ENCODE assay signal across 8 cellular contexts in the genomic region with DNA sequence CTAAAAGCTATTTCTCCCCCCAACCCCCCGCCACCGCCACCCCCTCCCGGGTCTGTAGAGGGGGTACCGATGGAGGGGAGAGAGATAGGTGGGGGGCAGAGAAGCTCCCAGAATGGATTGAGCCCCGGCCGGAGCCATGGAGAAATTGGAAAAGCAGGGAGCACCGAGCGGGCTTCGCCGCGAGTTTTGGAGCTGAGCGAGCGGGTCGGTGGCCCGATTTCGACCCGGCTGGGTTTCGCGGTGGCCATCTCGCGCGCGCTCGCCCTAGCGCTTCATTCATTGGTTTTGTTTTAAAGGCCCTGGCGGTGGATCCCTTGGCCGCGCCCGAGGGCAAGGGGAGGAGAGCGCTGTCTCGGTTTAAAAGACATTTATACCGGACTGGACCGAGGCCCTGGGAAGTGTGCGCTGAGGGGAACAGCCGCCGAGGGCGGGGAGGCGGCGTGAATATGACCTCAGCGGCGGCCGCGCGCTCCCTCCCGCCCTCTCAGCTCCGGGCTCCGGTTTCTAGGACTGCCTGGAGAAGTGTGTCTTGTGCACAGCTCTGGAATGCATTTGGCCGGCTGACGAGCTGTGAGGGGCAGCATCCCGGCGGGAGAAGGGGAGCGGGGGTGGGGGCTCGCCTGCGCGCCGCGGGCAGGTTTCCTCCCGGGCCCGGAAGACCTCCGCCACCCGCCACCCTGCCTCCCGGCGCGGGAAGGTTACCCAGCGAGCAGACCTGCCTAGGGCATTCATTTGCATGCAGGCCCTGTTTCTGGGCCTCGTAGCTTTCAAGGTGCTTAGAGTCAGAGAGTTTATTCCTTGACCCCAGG. TPM values are rescaled to one million over a fixed set of nuclear protein-coding genes. Genes with fewer than 3 reads are reported as not detected.
DNase-seq lines count a peak whose midpoint lies in the region; ATAC-seq, FAIRE-seq and TF ChIP-seq lines count a peak whose summit lies in the region.

No MANE protein-coding gene starts in this region.

- peak overlapping the region; percentile 98 for H3K4me3 Mint-ChIP-seq in stimulated activated memory B cell treated with anti-CD40 and anti-IgM and Interleukin-4, amounts not matched to agents 10 μg/mL and 1 μg/mL and 100 μg/mL, for 72 hours

- H3K27me3 ChIP-seq in dorsolateral prefrontal cortex (no peaks in the 10 kb centered on the region), liver (ENCODE audit: control insufficient read depth in 4 of 4, insufficient read depth in 4 of 4, low read length in 3 of 4) (no peaks in the 10 kb centered on the region)

- peak; percentile 74 for FAIRE-seq in GM18507 (lab: Jason Lieb, UNC)

- no peaks in the 10 kb centered on the region for H3K9me3 Mint-ChIP-seq in stimulated activated memory B cell treated with anti-CD40 and anti-IgM and Interleukin-4, amounts not matched to agents 10 μg/mL and 1 μg/mL and 100 μg/mL, for 72 hours

- intact Hi-C loops in dorsolateral prefrontal cortex (cut with DNase I) = loop anchor here (1.0 to 10.0 kb wide), 5 partner anchors 23 to 282 kb away; no protein-coding TSS in a partner anchor

- no peaks in the 10 kb centered on the region for H3K36me3 ChIP-seq in liver (ENCODE audit: control insufficient read depth in 4 of 4, insufficient read depth in 3 of 4, low read depth in 1 of 4, low read length in 3 of 4)

- under 1% methylated on average over 66 of the region's 66 CpGs for WGBS in liver

- H3K4me1 Mint-ChIP-seq in stimulated activated memory B cell treated with anti-CD40 and anti-IgM and Interleukin-4, amounts not matched to agents 10 μg/mL and 1 μg/mL and 100 μg/mL, for 72 hours = peaks cover 27% of the 10 kb centered on the region

- peak overlapping the region; percentile 93 to 100 (median 98) for H3K27ac ChIP-seq in dorsolateral prefrontal cortex
- peak overlapping the region; percentile 97 to 100 for H3K27ac ChIP-seq in liver (ENCODE audit: low read depth in 1 of 2, low read length in 2 of 2)

- no peaks in the 10 kb centered on the region for H3K9me3 ChIP-seq in liver (ENCODE audit: control insufficient read depth in 4 of 4, low read length in 3 of 4)

- H3K27me3 Mint-ChIP-seq in stimulated activated memory B cell treated with anti-CD40 and anti-IgM and Interleukin-4, amounts not matched to agents 10 μg/mL and 1 μg/mL and 100 μg/mL, for 72 hours = no peaks in the 10 kb centered on the region

- TF ChIP-seq CTCF in dorsolateral prefrontal cortex (IDR thresholded peaks at IDR 0.05 in 54 of 56, conservative IDR thresholded peaks at IDR 0.05 in 2 of 56; ENCODE audit: low read depth in 1 of 56, partially characterized antibody in 56 of 56) (peak in 13 of 56 donors; percentile 3 to 27 (median 13)), liver (IDR thresholded peaks at IDR 0.05; ENCODE audit: low read depth, low read length, missing input control) (no peak)

- peak; percentile 36 for ATAC-seq in HG02885 (IDR thresholded peaks at IDR 0.05; ENCODE audit: poor library complexity, unreplicated experiment)
- ATAC-seq in stimulated activated memory B cell treated with anti-CD40 and anti-IgM and Interleukin-4, amounts not matched to agents 10 μg/mL and 1 μg/mL and 100 μg/mL, for 72 hours = peak; percentile 61

- peak in 1 of 2 donors; percentile 20 for TF ChIP-seq RAD21 in liver (IDR thresholded peaks at IDR 0.05)

- peak overlapping the region; percentile 23 to 88 for H3K9ac ChIP-seq in liver (ENCODE audit: low read depth in 1 of 2, low read length in 2 of 2)

- in situ Hi-C loops in ACHN (cut with HindIII; ENCODE audit: low pct_ligation_motif_present, low pct_unique_long_range_greater_than_20kb, low sequenced_read_pairs) = no loop called here

- peak overlapping the region; percentile 100 for H3K27ac Mint-ChIP-seq in stimulated activated memory B cell treated with anti-CD40 and anti-IgM and Interleukin-4, amounts not matched to agents 10 μg/mL and 1 μg/mL and 100 μg/mL, for 72 hours

- H3K4me3 ChIP-seq in dorsolateral prefrontal cortex (peak overlapping the region; percentile 65 to 94 (median 84)), liver (ENCODE audit: low read depth in 1 of 3, low read length in 3 of 3) (peak overlapping the region; percentile 65 to 79 (median 71))

- peaks cover 18% of the 10 kb centered on the region for H3K36me3 Mint-ChIP-seq in stimulated activated memory B cell treated with anti-CD40 and anti-IgM and Interleukin-4, amounts not matched to agents 10 μg/mL and 1 μg/mL and 100 μg/mL, for 72 hours

- peaks cover 0 to 18% (median 11%) of the 10 kb centered on the region in 4 donors for H3K4me1 ChIP-seq in liver (ENCODE audit: control insufficient read depth in 4 of 4, insufficient read depth in 4 of 4, low read length in 3 of 4)

- peak; percentile 78 for DNase-seq in ACHN
- DNase-seq in GM18507 (ENCODE audit: extremely low spot score, insufficient read length, low read depth) = no peak
- DNase-seq in NCI-H2171 (lab: John Stamatoyannopoulos, UW) = peak; percentile 21
- peak; percentile 66 for DNase-seq in activated CD4-positive, CD25-positive, alpha-beta regulatory T cell treated with anti-CD3 and anti-CD28 coated beads, Interleukin-2, amount 50 U/mL, for 72 hours
- peak in 8 of 10 donors; percentile 65 to 80 (median 72) for DNase-seq in dorsolateral prefrontal cortex

TF ChIP-seq in liver, 16 proteins besides CTCF, POLR2A, EP300 and RAD21:
- TF ChIP-seq SP1 (IDR thresholded peaks at IDR 0.05) (peak; percentile 35), TAF1 (conservative IDR thresholded peaks at IDR 0.05) (no peak), NR2F2 (IDR thresholded peaks at IDR 0.05) (peak; percentile 30), HNF4A (conservative IDR thresholded peaks at IDR 0.05) (peak in 1 of 2 donors; percentile 3), RXRA (IDR thresholded peaks at IDR 0.05) (peak in 1 of 2 donors; percentile 25), JUND (IDR thresholded peaks at IDR 0.05) (peak in 1 of 2 donors; percentile 42), YY1 (IDR thresholded peaks at IDR 0.05) (peak; percentile 80), FOXA2 (IDR thresholded peaks at IDR 0.05) (no peak)
- TF ChIP-seq, protein P1, sequence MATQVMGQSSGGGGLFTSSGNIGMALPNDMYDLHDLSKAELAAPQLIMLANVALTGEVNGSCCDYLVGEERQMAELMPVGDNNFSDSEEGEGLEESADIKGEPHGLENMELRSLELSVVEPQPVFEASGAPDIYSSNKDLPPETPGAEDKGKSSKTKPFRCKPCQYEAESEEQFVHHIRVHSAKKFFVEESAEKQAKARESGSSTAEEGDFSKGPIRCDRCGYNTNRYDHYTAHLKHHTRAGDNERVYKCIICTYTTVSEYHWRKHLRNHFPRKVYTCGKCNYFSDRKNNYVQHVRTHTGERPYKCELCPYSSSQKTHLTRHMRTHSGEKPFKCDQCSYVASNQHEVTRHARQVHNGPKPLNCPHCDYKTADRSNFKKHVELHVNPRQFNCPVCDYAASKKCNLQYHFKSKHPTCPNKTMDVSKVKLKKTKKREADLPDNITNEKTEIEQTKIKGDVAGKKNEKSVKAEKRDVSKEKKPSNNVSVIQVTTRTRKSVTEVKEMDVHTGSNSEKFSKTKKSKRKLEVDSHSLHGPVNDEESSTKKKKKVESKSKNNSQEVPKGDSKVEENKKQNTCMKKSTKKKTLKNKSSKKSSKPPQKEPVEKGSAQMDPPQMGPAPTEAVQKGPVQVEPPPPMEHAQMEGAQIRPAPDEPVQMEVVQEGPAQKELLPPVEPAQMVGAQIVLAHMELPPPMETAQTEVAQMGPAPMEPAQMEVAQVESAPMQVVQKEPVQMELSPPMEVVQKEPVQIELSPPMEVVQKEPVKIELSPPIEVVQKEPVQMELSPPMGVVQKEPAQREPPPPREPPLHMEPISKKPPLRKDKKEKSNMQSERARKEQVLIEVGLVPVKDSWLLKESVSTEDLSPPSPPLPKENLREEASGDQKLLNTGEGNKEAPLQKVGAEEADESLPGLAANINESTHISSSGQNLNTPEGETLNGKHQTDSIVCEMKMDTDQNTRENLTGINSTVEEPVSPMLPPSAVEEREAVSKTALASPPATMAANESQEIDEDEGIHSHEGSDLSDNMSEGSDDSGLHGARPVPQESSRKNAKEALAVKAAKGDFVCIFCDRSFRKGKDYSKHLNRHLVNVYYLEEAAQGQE (IDR thresholded peaks at IDR 0.05) = peak; percentile 32
TF ChIP-seq in liver: peak in this region for 7.

RNA-seq across cellular contexts. Expression of a gene that starts 1.7 kb away (rescaled TPM):
- total RNA-seq in dorsolateral prefrontal cortex (10 to 100 TPM; 14.2 to 34.2 (median 23.6) TPM), liver (10 to 100 TPM in 1 of 2 donors, 1 to 10 TPM in 1; 9.4 to 11.8 TPM)
- polyA plus RNA-seq in liver = 10 to 100 TPM in 1 of 2 donors, 1 to 10 TPM in 1; 3.2 to 10.7 TPM
